8 cellular contexts compared by ENCODE assay signal in genomic region chr9:96048116-96048953, GRCh38.
DNase-seq lines count a peak whose midpoint lies in the region; ATAC-seq and TF ChIP-seq lines count a peak whose summit lies in the region.

No MANE protein-coding gene starts in this region.

- H3K4me1 Mint-ChIP-seq in stimulated activated naive CD8-positive, alpha-beta T cell treated with anti-CD3 and anti-CD28 coated beads, Interleukin-15, amount 100 ng/mL, for 72 hours, result peaks cover 32% of the 10 kb centered on the region

- H3K27me3 ChIP-seq in dorsolateral prefrontal cortex, result no peaks in the 10 kb centered on the region

- CTCF ChIA-PET in GM10248 (lab: Yijun Ruan, JAX), result interaction anchor here (1.0 kb wide), 1 partner anchor 25 kb away, joined by 3 read pairs; no protein-coding TSS in a partner anchor

- TF ChIP-seq CTCF in VCaP (conservative IDR thresholded peaks at IDR 0.05), result no peak
- TF ChIP-seq CTCF in dorsolateral prefrontal cortex (IDR thresholded peaks at IDR 0.05 in 54 of 56, conservative IDR thresholded peaks at IDR 0.05 in 2 of 56; ENCODE audit: low read depth in 1 of 56, partially characterized antibody in 56 of 56), result no peak
- TF ChIP-seq CTCF in GM10248 (IDR thresholded peaks at IDR 0.05; ENCODE audit: control extremely low read depth, extremely low read depth, low read depth, missing control alignments), result no peak

- peaks cover 6% of the 10 kb centered on the region for H3K27me3 Mint-ChIP-seq in stimulated activated naive CD8-positive, alpha-beta T cell treated with anti-CD3 and anti-CD28 coated beads, Interleukin-15, amount 100 ng/mL, for 72 hours

- H3K4me3 ChIP-seq in dorsolateral prefrontal cortex, result peak overlapping the region in 26 of 59 donors; percentile 2 to 53 (median 32)

- in situ Hi-C loops in KBM-7 (cut with MboI; ENCODE audit: low pct_unique_long_range_greater_than_20kb, low sequenced_read_pairs), result no loop called here

- intact Hi-C loops in dorsolateral prefrontal cortex (cut with DNase I), result no loop called here

- peak; percentile 84 for ATAC-seq in stimulated activated naive CD8-positive, alpha-beta T cell treated with anti-CD3 and anti-CD28 coated beads, Interleukin-15, amount 100 ng/mL, for 72 hours
- no peak for ATAC-seq in GM21423 (IDR thresholded peaks at IDR 0.05; ENCODE audit: unreplicated experiment)

- DNase-seq in dorsolateral prefrontal cortex (no peak), medulla oblongata (ENCODE audit: extremely low spot score) (peak; percentile 59), epidermal melanocyte (ENCODE audit: insufficient read length, low spot score) (no peak), GM10248 (ENCODE audit: extremely low spot score) (no peak), KBM-7 (no peak)
- DNase-seq in stimulated activated naive CD8-positive, alpha-beta T cell treated with anti-CD3 and anti-CD28 coated beads, Interleukin-15, amount 100 ng/mL, for 72 hours, result peak; percentile 30 to 77

- peak overlapping the region; percentile 99 for H3K27ac Mint-ChIP-seq in stimulated activated naive CD8-positive, alpha-beta T cell treated with anti-CD3 and anti-CD28 coated beads, Interleukin-15, amount 100 ng/mL, for 72 hours

- H3K4me3 Mint-ChIP-seq in stimulated activated naive CD8-positive, alpha-beta T cell treated with anti-CD3 and anti-CD28 coated beads, Interleukin-15, amount 100 ng/mL, for 72 hours, result peak overlapping the region; percentile 70

- H3K9me3 Mint-ChIP-seq in stimulated activated naive CD8-positive, alpha-beta T cell treated with anti-CD3 and anti-CD28 coated beads, Interleukin-15, amount 100 ng/mL, for 72 hours, result peaks cover 5 to 7% of the 10 kb centered on the region in 2 donors

- POLR2A ChIA-PET in GM10248 (lab: Yijun Ruan, JAX), result no interaction called here

- H3K27ac ChIP-seq in VCaP (peak overlapping the region; percentile 97), dorsolateral prefrontal cortex (peak overlapping the region in 56 of 59 donors; percentile 16 to 91 (median 85))

Comparison
In these comparisons a context has a peak if more than half of its experiments do, and no peak if none do; other contexts are left out.
1. DNase-seq: peak in medulla oblongata (single experiment) and stimulated activated naive CD8-positive, alpha-beta T cell treated with anti-CD3 and anti-CD28 coated beads, Interleukin-15, amount 100 ng/mL, for 72 hours (2 of 2); none in dorsolateral prefrontal cortex (0 of 10), epidermal melanocyte (single experiment), GM10248 (single experiment) and KBM-7 (single experiment).